In genomic region chr19:41296323-41296935, GRCh38 we compare ENCODE assay signal across 9 cellular contexts. TPM values are rescaled to one million over a fixed set of nuclear protein-coding genes. Genes with fewer than 3 reads are reported as not detected.
DNase-seq lines count a peak whose midpoint lies in the region; ATAC-seq and TF ChIP-seq lines count a peak whose summit lies in the region.
"Had no signal": no experiment of that assay in that cellular context is flagged by ENCODE, and none has a peak within 500 bp of the region (broad histone marks: within the 10 kb centered on the region; RNA-seq: fewer than 3 reads in every experiment).

No MANE protein-coding gene starts in this region.

- peak; percentile 34 for DNase-seq in GM10266 (ENCODE audit: extremely low spot score)
- DNase-seq in PC-3 = peak; percentile 60
- DNase-seq in epithelial cell of esophagus (ENCODE audit: low read depth) = peak; percentile 89
- peak; percentile 36 for DNase-seq in prostate gland (ENCODE audit: low spot score)
- no peak for DNase-seq in cortex of kidney (lab: John Stamatoyannopoulos, UW)
- no peak for DNase-seq in GDM1 (lab: John Stamatoyannopoulos, UW)
- no peak for DNase-seq in H7
- no peak for DNase-seq in NCI-H2107 (lab: John Stamatoyannopoulos, UW)
- DNase-seq: NCI-H146 had no signal

- no peaks in the 10 kb centered on the region for H3K4me1 ChIP-seq in PC-3 (ENCODE audit: insufficient read depth, low read length)
- peaks cover 6% of the 10 kb centered on the region for H3K4me1 ChIP-seq in prostate gland (replicated peaks)

- peak; percentile 29 for ATAC-seq in PC-3

- TF ChIP-seq POLR2A in prostate gland (IDR thresholded peaks at IDR 0.05) = no peak

- no peaks in the 10 kb centered on the region for H3F3A ChIP-seq in PC-3 (ENCODE audit: low read length, unreplicated experiment)

- CTCF ChIA-PET in PC-3 (lab: Charles Lee) = no interaction called here

- POLR2A ChIA-PET in PC-3 (lab: Charles Lee; ENCODE audit: unreplicated experiment) = no interaction called here

- no peak overlapping the region for H3K9ac ChIP-seq in PC-3 (ENCODE audit: low read length)

- no peaks in the 10 kb centered on the region for H3K9me2 ChIP-seq in PC-3 (replicated peaks; ENCODE audit: low read length)

- H3K27ac ChIP-seq in PC-3 (ENCODE audit: low read length) = peak overlapping the region; percentile 17; the same call in 1 of the 2 replicates
- H3K27ac ChIP-seq in prostate gland = peak overlapping the region; percentile 1 to 14

- H3K9me3 ChIP-seq in PC-3 (ENCODE audit: low read length) (no peaks in the 10 kb centered on the region), prostate gland (no peaks in the 10 kb centered on the region)

- no peak overlapping the region for H3K4me2 ChIP-seq in PC-3 (ENCODE audit: low read length)

- TF ChIP-seq CTCF in GM10266 (IDR thresholded peaks at IDR 0.05; ENCODE audit: control insufficient read depth, insufficient read depth, low read depth, missing control alignments) (no peak), PC-3 (conservative IDR thresholded peaks at IDR 0.05; ENCODE audit: low read depth, low read length) (no peak), epithelial cell of esophagus (IDR thresholded peaks at IDR 0.05; ENCODE audit: insufficient read depth, low read depth, low read length, missing control alignments) (no peak), prostate gland (IDR thresholded peaks at IDR 0.05) (no peak)

- H3K4me3 ChIP-seq in PC-3 (ENCODE audit: low read length) (no peak overlapping the region), epithelial cell of esophagus (ENCODE audit: low read length) (no peak overlapping the region), prostate gland (no peak overlapping the region), H7 (ENCODE audit: insufficient read depth, low read depth, low read length) (no peak overlapping the region)

- H3K27me3 ChIP-seq in PC-3 (ENCODE audit: low read length) (no peaks in the 10 kb centered on the region), prostate gland (replicated peaks; ENCODE audit: insufficient read depth) (no peaks in the 10 kb centered on the region), H7 (ENCODE audit: control insufficient read depth, insufficient read depth, low read length) (no peaks in the 10 kb centered on the region)

- 38% methylated on average over 2 of the region's 2 CpGs for WGBS in prostate gland

- no peaks in the 10 kb centered on the region for H3K79me2 ChIP-seq in PC-3 (ENCODE audit: low read length)

- BruUV-seq in PC-3 (replicated peaks; lab: Mats Ljungman, UMichigan) = no TSS peak

- H2AFZ ChIP-seq in PC-3 (ENCODE audit: low read length) = no peak overlapping the region

- H4K20me1 ChIP-seq in PC-3 (ENCODE audit: low read length) = no peaks in the 10 kb centered on the region

- H3K36me3 ChIP-seq in PC-3 (ENCODE audit: low read depth, low read length) (peaks cover 81% of the 10 kb centered on the region), prostate gland (peaks cover 26 to 34% of the 10 kb centered on the region in 2 donors), H7 (replicated peaks; ENCODE audit: control insufficient read depth, insufficient read depth, low read length) (peaks cover 91% of the 10 kb centered on the region)

- intact Hi-C loops in PC-3 (cut with micrococcal nuclease) (no loop called here), prostate gland (cut with DNase I) (no loop called here)

RNA-seq across cellular contexts. Expression of gene CCDC97, which starts 13.5 kb away (rescaled TPM):
- total RNA-seq in PC-3 (2014; rRNA removed) (18.3 and 18.4 TPM in 2 replicates), prostate gland (10 to 100 TPM; 21.0 to 34.4 TPM)
- total RNA-seq in H7 (2014; rRNA removed; shearing (Covaris generic)) = 19.6 and 20.8 TPM in 2 replicates

RNA-seq across cellular contexts. Expression of gene HNRNPUL1, which starts 32.3 kb away (rescaled TPM):
- total RNA-seq in PC-3 (2014; rRNA removed) (158 and 198 TPM in 2 replicates), prostate gland (100 to 1,000 TPM; 133 to 183 TPM)
- total RNA-seq in H7 (2014; rRNA removed; shearing (Covaris generic)) = 178 and 194 TPM in 2 replicates

RNA-seq across cellular contexts. Expression of gene TGFB1, which starts 57.3 kb away (rescaled TPM):
- 16.4 and 23.4 TPM in 2 replicates for total RNA-seq in PC-3 (2014; rRNA removed)
- 10 to 100 TPM in 1 of 2 donors, 1 to 10 TPM in 1; 9.7 to 32.4 TPM for total RNA-seq in prostate gland
- total RNA-seq in H7 (2014; rRNA removed; shearing (Covaris generic)) = 8.6 and 11.6 TPM in 2 replicates

Comparison
In these comparisons a context has a peak if more than half of its experiments do, and no peak if none do; other contexts are left out.
1. DNase-seq: peak in GM10266 (single experiment), PC-3 (single experiment), epithelial cell of esophagus (single experiment) and prostate gland (single experiment); none in cortex of kidney (single experiment), GDM1 (single experiment), H7 (single experiment) and NCI-H2107 (single experiment).